Comparison of ENCODE assay signal across 27 cellular contexts in the genomic region with DNA sequence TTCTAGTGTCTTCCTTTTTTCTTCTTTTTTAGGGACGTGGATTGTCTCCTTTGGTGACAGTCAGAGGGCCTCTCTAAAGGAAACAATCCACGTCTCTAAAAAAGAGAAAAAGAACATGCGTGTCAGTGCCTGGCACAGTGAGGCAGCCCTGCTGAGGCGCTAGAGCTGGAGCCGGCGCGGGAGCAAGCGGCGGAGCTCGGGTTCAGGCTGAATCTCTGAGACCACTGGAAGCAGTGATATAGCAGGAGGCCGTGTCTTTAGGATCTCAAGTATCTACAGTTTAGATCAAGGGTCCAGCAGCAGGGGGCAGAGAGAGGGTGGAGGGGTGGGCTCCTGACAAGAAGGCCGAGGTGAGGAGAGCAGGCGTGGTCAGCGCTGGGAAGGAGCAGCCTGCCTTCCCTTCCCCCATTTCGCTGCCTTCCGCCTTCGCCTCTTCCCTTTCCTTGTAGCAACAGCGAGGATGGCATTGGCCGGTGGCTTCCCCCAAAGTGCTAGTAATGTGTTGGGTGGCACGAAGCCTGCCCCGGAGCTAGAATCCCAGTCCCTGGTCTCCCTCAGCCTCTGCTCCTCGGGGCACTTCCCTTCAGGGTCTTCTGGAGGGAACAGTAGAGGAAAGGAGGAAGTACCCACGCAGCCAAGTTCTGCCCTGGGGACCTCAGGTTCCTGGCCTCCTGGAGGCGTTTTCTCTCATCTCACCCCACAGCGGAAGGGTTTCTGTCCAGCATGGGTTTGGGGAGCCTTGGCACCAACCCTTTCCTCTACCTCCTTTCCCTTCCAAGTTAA. TPM values are rescaled to one million over a fixed set of nuclear protein-coding genes. Genes with fewer than 3 reads are reported as not detected.
DNase-seq lines count a peak whose midpoint lies in the region; ATAC-seq lines count a peak whose summit lies in the region.
"Had no signal": no experiment of that assay in that cellular context is flagged by ENCODE, and none has a peak within 500 bp of the region (broad histone marks: within the 10 kb centered on the region; RNA-seq: fewer than 3 reads in every experiment).

No MANE protein-coding gene starts in this region.

- no peaks in the 10 kb centered on the region for H3K79me1 ChIP-seq in mesendoderm (ENCODE audit: low read length)

- no peak overlapping the region for H3K23ac ChIP-seq in mesendoderm (ENCODE audit: low read length)

- H3K4me3 ChIP-seq in BLaER1 treated with 17β-estradiol and CSF1 and Interleukin-3, amounts not matched to agents 10 nM and 100 nM: no peak overlapping the region
- H3K4me3 ChIP-seq in mesendoderm (ENCODE audit: low read length): no peak overlapping the region
- H3K4me3 ChIP-seq: HAP-1, heart right ventricle, left ventricle myocardium inferior, MG63, SJSA1, smooth muscle cell had no signal

- H4K20me1 ChIP-seq in BLaER1 treated with 17β-estradiol and CSF1 and Interleukin-3, amounts not matched to agents 10 nM and 100 nM: peaks cover 0 to 64% (median 10%) of the 10 kb centered on the region in 11 experiments; a peak in 10 of 22 replicates

- peak overlapping the region; percentile 53 for H3K27ac Mint-ChIP-seq in T-helper 17 cell
- H3K27ac Mint-ChIP-seq: activated CD8-positive, alpha-beta memory T cell treated with anti-CD3 and anti-CD28 coated beads, Interleukin-2, amount 10 ng/mL, durations not matched to agents 7 days and 5 days; T-helper 2 cell treated with Interferon-gamma antibody and Interleukin-4, amounts not matched to agents 5 μg/mL and 100 μg/mL, for 36 hours had no signal

- H2BK120ac ChIP-seq in mesendoderm (ENCODE audit: low read depth, low read length): no peak overlapping the region

- H3K4ac ChIP-seq in mesendoderm (ENCODE audit: low read depth, low read length): no peak overlapping the region

- peak overlapping the region in 8 of 11 experiments; percentile 36 to 78 (median 56); a peak in 15 of 22 replicates for H3K27ac ChIP-seq in BLaER1 treated with 17β-estradiol and CSF1 and Interleukin-3, amounts not matched to agents 10 nM and 100 nM
- no peak overlapping the region for H3K27ac ChIP-seq in mesendoderm (ENCODE audit: low read depth, low read length)
- H3K27ac ChIP-seq: heart right ventricle, left ventricle myocardium inferior, SJSA1 had no signal

- H4K8ac ChIP-seq in mesendoderm (ENCODE audit: low read depth, low read length): no peak overlapping the region

- no peak overlapping the region for H3K4me3 Mint-ChIP-seq in T-helper 17 cell
- H3K4me3 Mint-ChIP-seq: activated CD8-positive, alpha-beta memory T cell treated with anti-CD3 and anti-CD28 coated beads, Interleukin-2, amount 10 ng/mL, durations not matched to agents 7 days and 5 days; activated T-helper 17 cell treated with anti-CD3 and anti-CD28 coated beads, Interleukin-2, amount 50 U/mL, for 72 hours; T-helper 2 cell treated with Interferon-gamma antibody and Interleukin-4, amounts not matched to agents 5 μg/mL and 100 μg/mL, for 36 hours had no signal

- H3K4me1 Mint-ChIP-seq in T-helper 17 cell: peaks cover 2% of the 10 kb centered on the region
- H3K4me1 Mint-ChIP-seq: activated CD8-positive, alpha-beta memory T cell treated with anti-CD3 and anti-CD28 coated beads, Interleukin-2, amount 10 ng/mL, durations not matched to agents 7 days and 5 days; activated T-helper 17 cell treated with anti-CD3 and anti-CD28 coated beads, Interleukin-2, amount 50 U/mL, for 72 hours had no signal

- no peak overlapping the region for H2BK15ac ChIP-seq in mesendoderm (replicated peaks; ENCODE audit: low read depth)

- no peaks in the 10 kb centered on the region for H3K9me3 ChIP-seq in BLaER1 treated with 17β-estradiol and CSF1 and Interleukin-3, amounts not matched to agents 10 nM and 100 nM (replicated peaks in 1 of 11)
- H3K9me3 ChIP-seq in T-helper 17 cell (ENCODE audit: control insufficient read depth, low read length, poor library complexity, severe bottlenecking): no peaks in the 10 kb centered on the region
- H3K9me3 ChIP-seq: HAP-1, heart right ventricle, left ventricle myocardium inferior, MG63 had no signal

- peak overlapping the region in 9 of 11 experiments; percentile 4 to 74 (median 36); a peak in 8 of 22 replicates for H3K9ac ChIP-seq in BLaER1 treated with 17β-estradiol and CSF1 and Interleukin-3, amounts not matched to agents 10 nM and 100 nM
- H3K9ac ChIP-seq in mesendoderm (ENCODE audit: low read length): peak overlapping the region; percentile 20

- no peaks in the 10 kb centered on the region for H3K27me3 Mint-ChIP-seq in T-helper 17 cell
- H3K27me3 Mint-ChIP-seq: activated CD8-positive, alpha-beta memory T cell treated with anti-CD3 and anti-CD28 coated beads, Interleukin-2, amount 10 ng/mL, durations not matched to agents 7 days and 5 days; activated T-helper 17 cell treated with anti-CD3 and anti-CD28 coated beads, Interleukin-2, amount 50 U/mL, for 72 hours had no signal

- no peak for ATAC-seq in T-helper 17 cell
- ATAC-seq in HG03565 (IDR thresholded peaks at IDR 0.05; ENCODE audit: unreplicated experiment): no peak
- ATAC-seq: activated CD8-positive, alpha-beta memory T cell treated with anti-CD3 and anti-CD28 coated beads, Interleukin-2, amount 10 ng/mL, durations not matched to agents 7 days and 5 days; activated T-helper 17 cell treated with anti-CD3 and anti-CD28 coated beads, Interleukin-2, amount 50 U/mL, for 72 hours; heart right ventricle; PC-3 had no signal

- H3K36me3 Mint-ChIP-seq in T-helper 17 cell (ENCODE audit: low read depth): peaks cover 10% of the 10 kb centered on the region

- DNase-seq in ELF-1 (ENCODE audit: low read depth, low spot score): peak; percentile 64
- DNase-seq in T-helper 17 cell: no peak
- no peak for DNase-seq in mesendoderm
- no peak for DNase-seq in activated effector memory CD4-positive, alpha-beta T cell treated with Interleukin-2 at 50 U/mL for 16 hours
- no peak for DNase-seq in hepatic stellate cell (ENCODE audit: low spot score)
- DNase-seq in NCI-H1105 (lab: John Stamatoyannopoulos, UW): no peak
- DNase-seq: activated CD4-positive, CD25-positive, alpha-beta regulatory T cell treated with anti-CD3 and anti-CD28 coated beads, Interleukin-2, amount 50 U/mL, for 72 hours; activated CD8-positive, alpha-beta memory T cell treated with anti-CD3 and anti-CD28 coated beads, Interleukin-2, amount 10 ng/mL, durations not matched to agents 7 days and 5 days; COR-L47; heart right ventricle; immature natural killer cell; left ventricle myocardium inferior; MG63; NCI-H1930; NCI-H2227 treated with DMSO at 0.1 percent for 48 hours; NCI-H774; PC-3; stimulated activated CD4-positive, alpha-beta T cell treated with anti-CD3 and anti-CD28 coated beads, Interleukin-4, amount 100 ng/mL, for 24 hours had no signal

- H3K79me2 ChIP-seq in mesendoderm (ENCODE audit: control insufficient read depth, insufficient read depth, low read length): no peaks in the 10 kb centered on the region

- no peak overlapping the region for H2AK5ac ChIP-seq in mesendoderm (ENCODE audit: low read length)

- WGBS in mesendoderm (ENCODE audit: extremely low coverage, insufficient coverage, low lambda C conversion rate): no CpG with 5 or more reads among the region's 25 CpGs

- H3K27me3 ChIP-seq in BLaER1 treated with 17β-estradiol and CSF1 and Interleukin-3, amounts not matched to agents 10 nM and 100 nM: no peaks in the 10 kb centered on the region
- no peaks in the 10 kb centered on the region for H3K27me3 ChIP-seq in mesendoderm (ENCODE audit: insufficient read depth, low read length, poor library complexity)
- H3K27me3 ChIP-seq: heart right ventricle, MG63, SJSA1 had no signal

- peak overlapping the region; percentile 78 to 96 (median 88) for H3K4me2 ChIP-seq in BLaER1 treated with 17β-estradiol and CSF1 and Interleukin-3, amounts not matched to agents 10 nM and 100 nM
- no peak overlapping the region for H3K4me2 ChIP-seq in mesendoderm (ENCODE audit: low read length)
- H3K4me2 ChIP-seq: smooth muscle cell had no signal

- peaks cover 0 to 60% (median 6%) of the 10 kb centered on the region in 11 experiments; a peak in 14 of 22 replicates for H3K36me3 ChIP-seq in BLaER1 treated with 17β-estradiol and CSF1 and Interleukin-3, amounts not matched to agents 10 nM and 100 nM
- H3K36me3 ChIP-seq in mesendoderm (ENCODE audit: control insufficient read depth, insufficient read depth, low read length): no peaks in the 10 kb centered on the region
- H3K36me3 ChIP-seq: HAP-1 had no signal

- H3K56ac ChIP-seq in mesendoderm (ENCODE audit: low read length): no peak overlapping the region

- peaks cover 64 to 100% (median 99%) of the 10 kb centered on the region in 10 experiments for H3K4me1 ChIP-seq in BLaER1 treated with 17β-estradiol and CSF1 and Interleukin-3, amounts not matched to agents 10 nM and 100 nM
- no peaks in the 10 kb centered on the region for H3K4me1 ChIP-seq in mesendoderm (ENCODE audit: control insufficient read depth, low read depth, low read length)
- H3K4me1 ChIP-seq: HAP-1, SJSA1 had no signal

- H3K18ac ChIP-seq in mesendoderm (ENCODE audit: low read length): no peak overlapping the region

- no peak overlapping the region for H2BK5ac ChIP-seq in mesendoderm (ENCODE audit: low read length)

- H4K5ac ChIP-seq in mesendoderm (ENCODE audit: low read length): no peak overlapping the region

RNA-seq across cellular contexts. Expression of a gene that starts 17.3 kb away (rescaled TPM):
- 10 to 100 TPM; 55.1 to 58.3 TPM for total RNA-seq in T-helper 17 cell
- polyA plus RNA-seq in mesendoderm (2013, experiment 1 of 2): 24.9 TPM
- 23.1 TPM for polyA plus RNA-seq in mesendoderm (2013, experiment 2 of 2)

RNA-seq across cellular contexts. Expression of a gene that starts 28.2 kb away (rescaled TPM):
- 10 to 100 TPM; 72.8 to 89.1 TPM for total RNA-seq in T-helper 17 cell
- polyA plus RNA-seq in mesendoderm (2013, experiment 1 of 2): 110 TPM
- 109 TPM for polyA plus RNA-seq in mesendoderm (2013, experiment 2 of 2)

RNA-seq across cellular contexts. Expression of a gene that starts 37.8 kb away (rescaled TPM):
- 10 to 100 TPM in 1 of 2 donors, 1 to 10 TPM in 1; 9.0 to 14.4 TPM for total RNA-seq in T-helper 17 cell
- polyA plus RNA-seq in mesendoderm (2013, experiment 1 of 2): 7.9 TPM
- 7.0 TPM for polyA plus RNA-seq in mesendoderm (2013, experiment 2 of 2)
- total RNA-seq: left ventricle myocardium inferior had no signal
- polyA plus RNA-seq: immature natural killer cell had no signal

RNA-seq across cellular contexts. Expression of a gene that starts 48.8 kb away (rescaled TPM):
- total RNA-seq in T-helper 17 cell: 10 to 100 TPM; 32.6 to 35.1 TPM
- 142 TPM for polyA plus RNA-seq in mesendoderm (2013, experiment 1 of 2)
- 138 TPM for polyA plus RNA-seq in mesendoderm (2013, experiment 2 of 2)

RNA-seq across cellular contexts. Expression of a gene that starts 51.5 kb away (rescaled TPM):
- under 1 TPM; 0.16 to 0.32 TPM for total RNA-seq in T-helper 17 cell
- polyA plus RNA-seq in mesendoderm (2013, experiment 1 of 2): 0.27 TPM
- polyA plus RNA-seq in mesendoderm (2013, experiment 2 of 2): 0.21 TPM
- total RNA-seq: activated CD8-positive, alpha-beta memory T cell treated with anti-CD3 and anti-CD28 coated beads, Interleukin-2, amount 10 ng/mL, durations not matched to agents 7 days and 5 days; activated T-helper 17 cell treated with anti-CD3 and anti-CD28 coated beads, Interleukin-2, amount 50 U/mL, for 72 hours; Daoy; left ventricle myocardium inferior; PC-3; ureter had no signal
- polyA plus RNA-seq: immature natural killer cell had no signal
